In genomic region chr16:57961538-57961937, GRCh38 we compare ENCODE assay signal across 21 cellular contexts. TPM values are rescaled to one million over a fixed set of nuclear protein-coding genes. Genes with fewer than 3 reads are reported as not detected.
DNase-seq lines count a peak whose midpoint lies in the region; ATAC-seq, FAIRE-seq and TF ChIP-seq lines count a peak whose summit lies in the region.
"Had no signal": no experiment of that assay in that cellular context is flagged by ENCODE, and none has a peak within 500 bp of the region (broad histone marks: within the 10 kb centered on the region; RNA-seq: fewer than 3 reads in every experiment).

No MANE protein-coding gene starts in this region.

- H3K36me3 ChIP-seq in astrocyte (ENCODE audit: insufficient read depth, low read length) (no peaks in the 10 kb centered on the region), K562 (ENCODE audit: control insufficient read depth, insufficient read depth, low read length) (no peaks in the 10 kb centered on the region), neural progenitor cell (no peaks in the 10 kb centered on the region), esophagus muscularis mucosa (no peaks in the 10 kb centered on the region)

- H3K4me3 ChIP-seq in astrocyte (ENCODE audit: insufficient read depth, low read depth, low read length): no peak overlapping the region
- no peak overlapping the region for H3K4me3 ChIP-seq in K562
- no peak overlapping the region for H3K4me3 ChIP-seq in neural progenitor cell
- H3K4me3 ChIP-seq in esophagus muscularis mucosa: no peak overlapping the region

- H3K27ac Mint-ChIP-seq in astrocyte (ENCODE audit: unreplicated experiment): peak overlapping the region; percentile 41
- H3K27ac Mint-ChIP-seq in neural progenitor cell: peak overlapping the region; percentile 17

- H3K9me3 Mint-ChIP-seq in astrocyte (ENCODE audit: unreplicated experiment) (peaks cover 3% of the 10 kb centered on the region), neural progenitor cell (no peaks in the 10 kb centered on the region)

- H3K27ac ChIP-seq in astrocyte (ENCODE audit: low read depth, low read length): no peak overlapping the region
- H3K27ac ChIP-seq in K562 (ENCODE audit: extremely low read depth, low read depth, low read length): no peak overlapping the region
- no peak overlapping the region for H3K27ac ChIP-seq in neural progenitor cell
- no peak overlapping the region for H3K27ac ChIP-seq in esophagus muscularis mucosa (replicated peaks in 1 of 4)

- TF ChIP-seq POLR2A in K562 (conservative IDR thresholded peaks at IDR 0.05) (no peak), esophagus muscularis mucosa (IDR thresholded peaks at IDR 0.05; ENCODE audit: low read depth) (no peak)

- no peak overlapping the region for H3K4me3 Mint-ChIP-seq in astrocyte (ENCODE audit: unreplicated experiment)
- H3K4me3 Mint-ChIP-seq in neural progenitor cell: no peak overlapping the region
- H3K4me3 Mint-ChIP-seq: CD4-positive, alpha-beta memory T cell had no signal

- POLR2A ChIA-PET in K562 (lab: Yijun Ruan, JAX): interaction anchor here (0.6 to 1.0 kb wide), 3 partner anchors 9 to 596 kb away, joined by 3 read pairs; partner anchors contain the start of gene CNGB1

- no peaks in the 10 kb centered on the region for H3K4me1 Mint-ChIP-seq in astrocyte (ENCODE audit: low read depth, unreplicated experiment)
- H3K4me1 Mint-ChIP-seq in neural progenitor cell: peaks cover 3% of the 10 kb centered on the region
- H3K4me1 Mint-ChIP-seq: CD4-positive, alpha-beta memory T cell had no signal

- in situ Hi-C loops in K562 (cut with MboI): no loop called here

- CTCF ChIA-PET in K562 (lab: Yijun Ruan, JAX; ENCODE audit: low intra/inter-chr PET ratio): no interaction called here

- peaks cover 41% of the 10 kb centered on the region for H3K27me3 Mint-ChIP-seq in astrocyte (ENCODE audit: low read depth, unreplicated experiment)
- H3K27me3 Mint-ChIP-seq in neural progenitor cell (ENCODE audit: insufficient read depth, low read depth): peaks cover 17% of the 10 kb centered on the region

- BruUV-seq in K562 (replicated peaks; lab: Mats Ljungman, UMichigan): no TSS peak

- WGBS in K562 (ENCODE audit: insufficient coverage, low coverage, missing lambda C conversion rate): 4% methylated on average over 2 of the region's 2 CpGs
- 80% methylated on average over 2 of the region's 2 CpGs for WGBS in esophagus muscularis mucosa

- TF ChIP-seq RAD21 in K562 (CRISPR knock-in tag; conservative IDR thresholded peaks at IDR 0.05 in 1 of 2, IDR thresholded peaks at IDR 0.05 in 1 of 2): no peak

- no peaks in the 10 kb centered on the region for H3F3A ChIP-seq in neural progenitor cell (ENCODE audit: low read depth)

- H3K9ac ChIP-seq in astrocyte (ENCODE audit: low read length) (no peak overlapping the region), K562 (ENCODE audit: insufficient read depth in 1 of 2, low read depth in 2 of 2, low read length in 2 of 2) (no peak overlapping the region), neural progenitor cell (no peak overlapping the region)

- no peak overlapping the region for H2AFZ ChIP-seq in astrocyte (ENCODE audit: low read depth, low read length)
- H2AFZ ChIP-seq in K562 (ENCODE audit: low read depth, low read length): no peak overlapping the region
- no peak overlapping the region for H2AFZ ChIP-seq in neural progenitor cell (replicated peaks)

- H3K4me1 ChIP-seq in astrocyte (ENCODE audit: insufficient read depth, low read length) (no peaks in the 10 kb centered on the region), K562 (replicated peaks in 1 of 2; ENCODE audit: control insufficient read depth in 2 of 2, insufficient read depth in 2 of 2, low read length in 2 of 2) (peaks cover 0 to 13% of the 10 kb centered on the region in 2 experiments; a peak in 3 of 5 replicates), neural progenitor cell (no peaks in the 10 kb centered on the region), esophagus muscularis mucosa (no peaks in the 10 kb centered on the region)

- H3K4me2 ChIP-seq in astrocyte (ENCODE audit: low read length): no peak overlapping the region
- no peak overlapping the region for H3K4me2 ChIP-seq in K562 (ENCODE audit: insufficient read depth, low read length)
- no peak overlapping the region for H3K4me2 ChIP-seq in neural progenitor cell

- H3K9me3 ChIP-seq in astrocyte (ENCODE audit: insufficient read depth, low read depth, low read length) (no peaks in the 10 kb centered on the region), K562 (replicated peaks; ENCODE audit: control insufficient read depth, insufficient read depth, low read depth, low read length) (no peaks in the 10 kb centered on the region; the same call in 1 of the 2 replicates), neural progenitor cell (ENCODE audit: low read depth) (no peaks in the 10 kb centered on the region), esophagus muscularis mucosa (no peaks in the 10 kb centered on the region)

- no peak for TF ChIP-seq EP300 in K562 (IDR thresholded peaks at IDR 0.05; ENCODE audit: low read length)
- no peak for TF ChIP-seq EP300 in esophagus muscularis mucosa (IDR thresholded peaks at IDR 0.05)

- H3K27me3 ChIP-seq in astrocyte (ENCODE audit: insufficient read depth, low read length): peaks cover 3% of the 10 kb centered on the region
- no peaks in the 10 kb centered on the region; a peak in 1 of 5 replicates for H3K27me3 ChIP-seq in K562 (ENCODE audit: control insufficient read depth in 2 of 2, insufficient read depth in 2 of 2, low read length in 2 of 2)
- H3K27me3 ChIP-seq in neural progenitor cell: no peaks in the 10 kb centered on the region
- no peaks in the 10 kb centered on the region for H3K27me3 ChIP-seq in esophagus muscularis mucosa

- intact Hi-C loops in K562 (cut with micrococcal nuclease): no loop called here
- intact Hi-C loops in esophagus muscularis mucosa (cut with DNase I): no loop called here

- no peaks in the 10 kb centered on the region for H3K9me1 ChIP-seq in K562 (ENCODE audit: control insufficient read depth, insufficient read depth, low read length)

- H4K20me1 ChIP-seq in astrocyte (ENCODE audit: insufficient read depth, low read length): no peaks in the 10 kb centered on the region
- no peaks in the 10 kb centered on the region for H4K20me1 ChIP-seq in K562 (replicated peaks; ENCODE audit: control insufficient read depth, insufficient read depth, low read length)
- no peaks in the 10 kb centered on the region for H4K20me1 ChIP-seq in neural progenitor cell (ENCODE audit: low read depth)

- no peaks in the 10 kb centered on the region for H3K79me2 ChIP-seq in astrocyte (ENCODE audit: insufficient read depth, low read length)
- no peaks in the 10 kb centered on the region for H3K79me2 ChIP-seq in K562 (ENCODE audit: control insufficient read depth, insufficient read depth, low read length)
- H3K79me2 ChIP-seq in neural progenitor cell (ENCODE audit: low read depth): no peaks in the 10 kb centered on the region

- H3K36me3 Mint-ChIP-seq in astrocyte (ENCODE audit: low read depth, unreplicated experiment): no peaks in the 10 kb centered on the region
- H3K36me3 Mint-ChIP-seq in neural progenitor cell: no peaks in the 10 kb centered on the region
- H3K36me3 Mint-ChIP-seq: CD4-positive, alpha-beta memory T cell had no signal

- no peak for FAIRE-seq in astrocyte (lab: Jason Lieb, UNC)
- no peak for FAIRE-seq in K562 (lab: Jason Lieb, UNC)
- FAIRE-seq: GM12892 had no signal

- TF ChIP-seq CTCF in astrocyte (IDR thresholded peaks at IDR 0.05; ENCODE audit: insufficient read depth, low read depth, low read length) (no peak), K562 (IDR thresholded peaks at IDR 0.05 in 2 of 3, conservative IDR thresholded peaks at IDR 0.05 in 1 of 3; ENCODE audit: insufficient read depth in 2 of 3, low read depth in 1 of 3, low read length in 3 of 3) (no peak), neural progenitor cell (IDR thresholded peaks at IDR 0.05) (no peak), esophagus muscularis mucosa (IDR thresholded peaks at IDR 0.05) (no peak)

- no peak for ATAC-seq in K562

- no peak for DNase-seq in astrocyte (ENCODE audit: low read depth)
- no peak for DNase-seq in K562 (ENCODE audit: extremely low read depth in 1 of 4, low spot score in 3 of 4)
- DNase-seq in neural progenitor cell (ENCODE audit: low spot score): no peak
- DNase-seq in mesenteric fat pad (ENCODE audit: low spot score): no peak
- no peak for DNase-seq in esophagus muscularis mucosa (ENCODE audit: extremely low spot score)
- DNase-seq in NCI-H1048 (lab: John Stamatoyannopoulos, UW): no peak
- DNase-seq: C1 segment of cervical spinal cord; Calu3; CD4-positive, alpha-beta memory T cell; COR-L47; DMS53; DMS79 treated with DMSO at 0.1 percent for 48 hours; GF-D8; GOT3; H7; HCEC 1CT had no signal

RNA-seq across cellular contexts. Expression of gene CNGB1, which starts 9.4 kb away (rescaled TPM):
- total RNA-seq in astrocyte (not detected in 2 replicates), K562 (2014; rRNA removed) (not detected in 2 replicates), K562 (2014; rRNA removed; fragmentation: Illumina TruSeq; extraction: Trizol) (not detected in 2 replicates), K562 (2015; rRNA removed; fragmentation: Illumina TruSeq; extraction: Trizol) (not detected in 2 replicates), K562 (2021) (not detected in 2 replicates), neural progenitor cell (ENCODE audit: low replicate concordance) (not detected in 2 replicates), mesenteric fat pad (not detected), esophagus muscularis mucosa (under 1 TPM; under 0.01 to 0.97 (median 0.31) TPM)
- not detected in 2 replicates for total RNA-seq in K562 (2011; cell fraction: chromatin; rRNA removed; ENCODE audit: low replicate concordance)
- not detected in 2 replicates for total RNA-seq in K562 (2011; cell fraction: nucleolus; rRNA removed)
- not detected in 2 replicates for total RNA-seq in K562 (2011; cell fraction: nucleoplasm; rRNA removed)
- polyA plus RNA-seq in K562 (2011; rRNA removed) (not detected in 2 replicates), K562 (2014; fragmentation: Illumina TruSeq; extraction: Trizol) (not detected in 2 replicates), K562 (2014; fragmentation: Nextera tagmentation; extraction: Ambion mirVana) (not detected), K562 (2014; rRNA removed) (not detected in 2 replicates)
- not detected in 2 replicates for polyA plus RNA-seq in K562 (2011; cell fraction: cytosol; rRNA removed)
- not detected in 2 replicates for polyA plus RNA-seq in K562 (2011; cell fraction: nucleus; rRNA removed)
- polyA plus RNA-seq in K562 (2012): not detected in 2 replicates
- polyA minus RNA-seq in K562 (2011; rRNA and poly(A)+ RNA removed): not detected in 2 replicates
- polyA minus RNA-seq in K562 (2011; cell fraction: cytosol; rRNA and poly(A)+ RNA removed): not detected in 2 replicates
- polyA minus RNA-seq in K562 (2011; cell fraction: nucleus; rRNA and poly(A)+ RNA removed): not detected in 2 replicates
- total RNA-seq: A172; A673; CD4-positive, alpha-beta memory T cell; G401; H7 had no signal
- polyA plus RNA-seq: BJ; CD4-positive, alpha-beta memory T cell had no signal

RNA-seq across cellular contexts. Expression of gene ZNF319, which starts 38.9 kb away (rescaled TPM):
- total RNA-seq in astrocyte (11.2 and 11.5 TPM in 2 replicates), K562 (2014; rRNA removed) (1.4 TPM in 2 replicates), K562 (2014; rRNA removed; fragmentation: Illumina TruSeq; extraction: Trizol) (0.80 and 0.87 TPM in 2 replicates), K562 (2015; rRNA removed; fragmentation: Illumina TruSeq; extraction: Trizol) (1.0 and 1.2 TPM in 2 replicates), K562 (2021) (5.2 and 5.7 TPM in 2 replicates), neural progenitor cell (ENCODE audit: low replicate concordance) (1.4 and 5.5 TPM in 2 replicates), mesenteric fat pad (7.5 TPM), esophagus muscularis mucosa (10 to 100 TPM in 2 of 4 donors, 1 to 10 TPM in 2; 7.1 to 20.9 (median 12.8) TPM)
- 3.7 and 13.4 TPM in 2 replicates for total RNA-seq in K562 (2011; cell fraction: chromatin; rRNA removed; ENCODE audit: low replicate concordance)
- 6.6 and 7.3 TPM in 2 replicates for total RNA-seq in K562 (2011; cell fraction: nucleolus; rRNA removed)
- 3.7 and 4.7 TPM in 2 replicates for total RNA-seq in K562 (2011; cell fraction: nucleoplasm; rRNA removed)
- polyA plus RNA-seq in K562 (2011; rRNA removed) (1.4 and 2.0 TPM in 2 replicates), K562 (2014; fragmentation: Illumina TruSeq; extraction: Trizol) (2.1 and 3.6 TPM in 2 replicates), K562 (2014; fragmentation: Nextera tagmentation; extraction: Ambion mirVana) (under 1 TPM; 0.20 to 0.31 TPM), K562 (2014; rRNA removed) (2.7 and 3.2 TPM in 2 replicates)
- 2.3 and 3.2 TPM in 2 replicates for polyA plus RNA-seq in K562 (2011; cell fraction: cytosol; rRNA removed)
- 4.9 and 5.1 TPM in 2 replicates for polyA plus RNA-seq in K562 (2011; cell fraction: nucleus; rRNA removed)
- polyA plus RNA-seq in K562 (2012): 3.2 and 6.6 TPM in 2 replicates
- polyA minus RNA-seq in K562 (2011; rRNA and poly(A)+ RNA removed): 2.2 and 3.0 TPM in 2 replicates
- polyA minus RNA-seq in K562 (2011; cell fraction: cytosol; rRNA and poly(A)+ RNA removed): 3.2 and 6.1 TPM in 2 replicates
- polyA minus RNA-seq in K562 (2011; cell fraction: nucleus; rRNA and poly(A)+ RNA removed): 5.5 and 6.2 TPM in 2 replicates

RNA-seq across cellular contexts. Expression of gene USB1, which starts 39.7 kb away (rescaled TPM):
- total RNA-seq in astrocyte: 91.3 and 100.0 TPM in 2 replicates
- total RNA-seq in K562 (2011; cell fraction: chromatin; rRNA removed; ENCODE audit: low replicate concordance): 49.8 and 89.2 TPM in 2 replicates
- total RNA-seq in K562 (2011; cell fraction: nucleolus; rRNA removed): 52.8 and 56.4 TPM in 2 replicates
- 57.2 and 72.5 TPM in 2 replicates for total RNA-seq in K562 (2011; cell fraction: nucleoplasm; rRNA removed)
- 18.0 and 19.4 TPM in 2 replicates for total RNA-seq in K562 (2014; rRNA removed)
- total RNA-seq in K562 (2014; rRNA removed; fragmentation: Illumina TruSeq; extraction: Trizol): 12.1 and 13.1 TPM in 2 replicates
- 16.0 and 18.9 TPM in 2 replicates for total RNA-seq in K562 (2015; rRNA removed; fragmentation: Illumina TruSeq; extraction: Trizol)
- total RNA-seq in K562 (2021): 69.6 and 73.6 TPM in 2 replicates
- polyA plus RNA-seq in K562 (2011; rRNA removed): 46.2 and 60.1 TPM in 2 replicates
- polyA plus RNA-seq in K562 (2011; cell fraction: cytosol; rRNA removed): 64.2 and 91.2 TPM in 2 replicates
- 37.6 and 65.1 TPM in 2 replicates for polyA plus RNA-seq in K562 (2011; cell fraction: nucleus; rRNA removed)
- 49.3 and 58.2 TPM in 2 replicates for polyA plus RNA-seq in K562 (2012)
- 64.4 and 93.9 TPM in 2 replicates for polyA plus RNA-seq in K562 (2014; fragmentation: Illumina TruSeq; extraction: Trizol)
- 10 to 100 TPM; 11.6 to 12.1 TPM for polyA plus RNA-seq in K562 (2014; fragmentation: Nextera tagmentation; extraction: Ambion mirVana)
- 53.8 and 67.5 TPM in 2 replicates for polyA plus RNA-seq in K562 (2014; rRNA removed)
- polyA minus RNA-seq in K562 (2011; rRNA and poly(A)+ RNA removed): 29.9 and 44.9 TPM in 2 replicates
- 42.9 and 56.9 TPM in 2 replicates for polyA minus RNA-seq in K562 (2011; cell fraction: cytosol; rRNA and poly(A)+ RNA removed)
- polyA minus RNA-seq in K562 (2011; cell fraction: nucleus; rRNA and poly(A)+ RNA removed): 27.5 and 27.6 TPM in 2 replicates
- 14.9 and 24.5 TPM in 2 replicates for total RNA-seq in neural progenitor cell (ENCODE audit: low replicate concordance)
- 40.8 TPM for total RNA-seq in mesenteric fat pad
- 10 to 100 TPM; 31.5 to 51.1 (median 33.3) TPM for total RNA-seq in esophagus muscularis mucosa
